ENCODE assay signal across 40 cellular contexts in the genomic region with DNA sequence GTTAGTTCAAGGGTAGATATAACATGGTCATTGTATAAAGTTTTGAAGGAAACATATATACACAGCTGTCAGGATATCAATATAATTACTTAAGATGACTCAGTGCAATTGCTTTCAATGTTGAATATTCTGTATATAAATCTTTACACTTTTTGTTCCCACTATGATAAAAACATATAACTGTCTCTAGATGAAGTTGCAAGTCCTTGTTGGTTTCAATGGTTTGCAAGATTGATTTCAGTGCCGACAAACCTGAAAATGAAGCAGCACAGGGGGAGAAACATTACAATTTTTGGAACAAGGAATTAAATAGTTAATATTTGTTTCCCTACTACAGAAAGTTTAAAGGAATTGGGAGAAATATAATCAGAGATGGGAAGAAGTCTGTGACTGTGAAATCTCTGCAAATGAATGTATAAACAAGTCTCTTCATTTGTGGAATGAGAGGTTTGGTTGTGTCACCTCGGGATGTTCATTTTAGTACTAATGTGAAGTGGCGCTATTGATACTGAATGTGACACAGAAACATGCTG. TPM values are rescaled to one million over a fixed set of nuclear protein-coding genes. Genes with fewer than 3 reads are reported as not detected.
"Had no signal": no experiment of that assay in that cellular context is flagged by ENCODE, and none has a peak within 500 bp of the region (broad histone marks: within the 10 kb centered on the region; RNA-seq: fewer than 3 reads in every experiment).

No MANE protein-coding gene starts in this region.

- H3K4me3 Mint-ChIP-seq: activated B cell treated with CpG ODN at 0.5 μM for 24 hours; activated CD4-positive, alpha-beta memory T cell treated with anti-CD3 and anti-CD28 coated beads for 36 hours; activated CD8-positive, alpha-beta T cell treated with anti-CD3 and anti-CD28 coated beads for 36 hours; activated naive CD4-positive, alpha-beta T cell treated with anti-CD3 and anti-CD28 coated beads for 36 hours; activated naive CD8-positive, alpha-beta T cell treated with anti-CD3 and anti-CD28 coated beads for 36 hours; activated T-cell treated with anti-CD3 and anti-CD28 coated beads, Interleukin-2, amount 50 U/mL, for 4 hours; activated T-cell treated with anti-CD3 and anti-CD28 coated beads, Interleukin-2, amount 50 U/mL, for 72 hours; activated T-helper 1 cell treated with anti-CD3 and anti-CD28 coated beads, Interleukin-12 subunit alpha, Interleukin-12 subunit beta, Interleukin-2, Interleukin-4 antibody, amounts not matched to agents 30 ng/mL and 10 ng/mL and 1 ng/mL, durations not matched to agents 14 hours and 24 hours and 36 hours; activated T-helper 17 cell treated with anti-CD3 and anti-CD28 coated beads, Interleukin-2, amount 50 U/mL, for 72 hours; brain; central memory CD8-positive, alpha-beta T cell; T-helper 1 cell treated with Interleukin-12 subunit alpha and Interleukin-12 subunit beta and Interleukin-4 antibody, amounts not matched to agents 30 μg/mL and 1 μg/mL, for 36 hours; T-helper 2 cell treated with Interferon-gamma antibody and Interleukin-4, amounts not matched to agents 5 μg/mL and 100 μg/mL, for 36 hours had no signal

- H3K36me3 Mint-ChIP-seq: activated CD4-positive, alpha-beta memory T cell treated with anti-CD3 and anti-CD28 coated beads for 36 hours; activated naive CD4-positive, alpha-beta T cell treated with anti-CD3 and anti-CD28 coated beads, Interleukin-2, amount 50 U/mL, for 72 hours; activated naive CD8-positive, alpha-beta T cell treated with anti-CD3 and anti-CD28 coated beads for 36 hours; brain had no signal

- H3K4me1 ChIP-seq: adrenal gland, ascending aorta had no signal

- H3K36me3 ChIP-seq: adrenal gland, ascending aorta, cardiac muscle cell had no signal

- H3K9me3 Mint-ChIP-seq: activated CD4-positive, alpha-beta memory T cell treated with anti-CD3 and anti-CD28 coated beads for 36 hours; activated CD8-positive, alpha-beta T cell treated with anti-CD3 and anti-CD28 coated beads for 36 hours; activated naive CD4-positive, alpha-beta T cell treated with anti-CD3 and anti-CD28 coated beads for 36 hours; activated naive CD4-positive, alpha-beta T cell treated with anti-CD3 and anti-CD28 coated beads, Interleukin-2, amount 50 U/mL, for 72 hours; activated T-helper 1 cell treated with anti-CD3 and anti-CD28 coated beads, Interleukin-12 subunit alpha, Interleukin-12 subunit beta, Interleukin-2, Interleukin-4 antibody, amounts not matched to agents 30 ng/mL and 10 ng/mL and 1 ng/mL, durations not matched to agents 14 hours and 24 hours and 36 hours; activated T-helper 17 cell treated with anti-CD3 and anti-CD28 coated beads, Interleukin-2, amount 50 U/mL, for 72 hours; central memory CD8-positive, alpha-beta T cell; T-helper 1 cell treated with Interleukin-12 subunit alpha and Interleukin-12 subunit beta and Interleukin-4 antibody, amounts not matched to agents 30 μg/mL and 1 μg/mL, for 36 hours; T-helper 2 cell treated with Interferon-gamma antibody and Interleukin-4, amounts not matched to agents 5 μg/mL and 100 μg/mL, for 36 hours had no signal

- H3K27me3 ChIP-seq: adrenal gland, ascending aorta had no signal

- H3K4me3 ChIP-seq: adrenal gland, ascending aorta, cardiac muscle cell had no signal

- H3K4me1 Mint-ChIP-seq: activated B cell treated with CpG ODN at 0.5 μM for 24 hours; activated naive CD8-positive, alpha-beta T cell treated with anti-CD3 and anti-CD28 coated beads for 36 hours; activated T-helper 17 cell treated with anti-CD3 and anti-CD28 coated beads, Interleukin-2, amount 50 U/mL, for 72 hours; brain; central memory CD8-positive, alpha-beta T cell had no signal

- DNase-seq: activated B cell treated with CpG ODN at 0.5 μM for 24 hours; activated CD4-positive, alpha-beta memory T cell treated with anti-CD3 and anti-CD28 coated beads for 36 hours; activated CD4-positive, alpha-beta T cell treated with anti-CD3 and anti-CD28 coated beads for 4 hours; activated CD4-positive, alpha-beta T cell treated with anti-CD3 and anti-CD28 coated beads, Interleukin-2, amount 50 U/mL, for 1 hour; activated CD4-positive, alpha-beta T cell treated with anti-CD3 and anti-CD28 coated beads, Interleukin-2, amount 50 U/mL, for 4 hours; activated CD4-positive, CD25-positive, alpha-beta regulatory T cell treated with anti-CD3 and anti-CD28 coated beads, Interleukin-2, amount 50 U/mL, for 72 hours; activated CD8-positive, alpha-beta memory T cell treated with anti-CD3 and anti-CD28 coated beads, Interleukin-2, amount 50 U/mL, for 4 hours; activated CD8-positive, alpha-beta T cell treated with anti-CD3 and anti-CD28 coated beads for 36 hours; activated effector memory CD4-positive, alpha-beta T cell treated with anti-CD3 and anti-CD28 coated beads, Interleukin-2, amount 50 U/mL, for 16 hours; activated gamma-delta T cell treated with Interleukin-2 at 50 U/mL for 16 hours; activated naive CD4-positive, alpha-beta T cell; activated naive CD4-positive, alpha-beta T cell treated with anti-CD3 and anti-CD28 coated beads for 36 hours; activated naive CD4-positive, alpha-beta T cell treated with anti-CD3 and anti-CD28 coated beads, Interleukin-2, amount 50 U/mL, for 16 hours; activated naive CD8-positive, alpha-beta T cell treated with anti-CD3 and anti-CD28 coated beads for 36 hours; activated T-cell treated with anti-CD3 and anti-CD28 coated beads for 4 hours; activated T-cell treated with anti-CD3 and anti-CD28 coated beads, Interleukin-2, amount 50 U/mL, for 1 hour; activated T-cell treated with anti-CD3 and anti-CD28 coated beads, Interleukin-2, amount 50 U/mL, for 4 hours; activated T-cell treated with anti-CD3 and anti-CD28 coated beads, Interleukin-2, amount 50 U/mL, for 72 hours; adrenal gland; amygdala; anterior cingulate cortex; caudate nucleus; cerebellar nuclear complex; T-helper 1 cell; T-helper 2 cell; T-helper 9 cell had no signal

- ATAC-seq: activated CD8-positive, alpha-beta T cell treated with anti-CD3 and anti-CD28 coated beads for 36 hours; activated naive CD4-positive, alpha-beta T cell treated with anti-CD3 and anti-CD28 coated beads, Interleukin-2, amount 50 U/mL, for 72 hours; activated T-cell treated with anti-CD3 and anti-CD28 coated beads, Interleukin-2, amount 50 U/mL, for 4 hours; activated T-cell treated with anti-CD3 and anti-CD28 coated beads, Interleukin-2, amount 50 U/mL, for 72 hours; activated T-helper 17 cell treated with anti-CD3 and anti-CD28 coated beads, Interleukin-2, amount 50 U/mL, for 72 hours had no signal

- H3K27ac ChIP-seq: adrenal gland, ascending aorta, cardiac muscle cell, VCaP had no signal

- H3K27ac Mint-ChIP-seq: activated B cell treated with CpG ODN at 0.5 μM for 24 hours; activated CD4-positive, alpha-beta memory T cell treated with anti-CD3 and anti-CD28 coated beads for 36 hours; activated CD8-positive, alpha-beta T cell treated with anti-CD3 and anti-CD28 coated beads for 36 hours; activated naive CD4-positive, alpha-beta T cell treated with anti-CD3 and anti-CD28 coated beads for 36 hours; activated naive CD4-positive, alpha-beta T cell treated with anti-CD3 and anti-CD28 coated beads, Interleukin-2, amount 50 U/mL, for 72 hours; activated naive CD8-positive, alpha-beta T cell treated with anti-CD3 and anti-CD28 coated beads for 36 hours; activated T-cell treated with anti-CD3 and anti-CD28 coated beads, Interleukin-2, amount 50 U/mL, for 72 hours; activated T-helper 1 cell treated with anti-CD3 and anti-CD28 coated beads, Interleukin-12 subunit alpha, Interleukin-12 subunit beta, Interleukin-2, Interleukin-4 antibody, amounts not matched to agents 30 ng/mL and 10 ng/mL and 1 ng/mL, durations not matched to agents 14 hours and 24 hours and 36 hours; activated T-helper 17 cell treated with anti-CD3 and anti-CD28 coated beads, Interleukin-2, amount 50 U/mL, for 72 hours; brain; T-helper 1 cell treated with Interleukin-12 subunit alpha and Interleukin-12 subunit beta and Interleukin-4 antibody, amounts not matched to agents 30 μg/mL and 1 μg/mL, for 36 hours; T-helper 2 cell treated with Interferon-gamma antibody and Interleukin-4, amounts not matched to agents 5 μg/mL and 100 μg/mL, for 36 hours had no signal

- H3K9me3 ChIP-seq: adrenal gland, ascending aorta had no signal

- FAIRE-seq: bronchial epithelial cell, TTC549 had no signal

RNA-seq across cellular contexts. Expression of gene OR13A1, which starts 54.1 kb away (rescaled TPM):
- total RNA-seq: activated CD4-positive, alpha-beta memory T cell treated with anti-CD3 and anti-CD28 coated beads for 36 hours; activated CD8-positive, alpha-beta memory T cell treated with anti-CD3 and anti-CD28 coated beads for 36 hours; activated CD8-positive, alpha-beta T cell treated with anti-CD3 and anti-CD28 coated beads for 36 hours; activated naive CD4-positive, alpha-beta T cell treated with anti-CD3 and anti-CD28 coated beads for 36 hours; activated naive CD4-positive, alpha-beta T cell treated with anti-CD3 and anti-CD28 coated beads, Interleukin-2, amount 50 U/mL, for 72 hours; activated naive CD8-positive, alpha-beta T cell treated with anti-CD3 and anti-CD28 coated beads for 36 hours; activated T-cell treated with anti-CD3 and anti-CD28 coated beads, Interleukin-2, amount 50 U/mL, for 4 hours; activated T-cell treated with anti-CD3 and anti-CD28 coated beads, Interleukin-2, amount 50 U/mL, for 72 hours; activated T-helper 1 cell treated with anti-CD3 and anti-CD28 coated beads, Interleukin-12 subunit alpha, Interleukin-12 subunit beta, Interleukin-2, Interleukin-4 antibody, amounts not matched to agents 30 ng/mL and 10 ng/mL and 1 ng/mL, durations not matched to agents 14 hours and 24 hours and 36 hours; activated T-helper 17 cell treated with anti-CD3 and anti-CD28 coated beads, Interleukin-2, amount 50 U/mL, for 72 hours; ascending aorta; bronchial epithelial cell; chondrocyte had no signal
